In genomic region chr15:100434038-100434437, GRCh38 we compare ENCODE assay signal across 30 cellular contexts.
A peak's percentile ranks its signal among the peaks of the same experiment; 100 is the strongest.
DNase-seq lines count a peak whose midpoint lies in the region; ATAC-seq, FAIRE-seq and TF ChIP-seq lines count a peak whose summit lies in the region.
"Had no signal": no experiment of that assay in that cellular context is flagged by ENCODE, and none has a peak within 500 bp of the region (broad histone marks: within the 10 kb centered on the region; RNA-seq: fewer than 3 reads in every experiment).

No MANE protein-coding gene starts in this region.

- no peaks in the 10 kb centered on the region; a peak in 1 of 5 replicates for H3K4me1 ChIP-seq in K562 (replicated peaks in 1 of 2; ENCODE audit: control insufficient read depth in 2 of 2, insufficient read depth in 2 of 2, low read length in 2 of 2)
- peaks cover 17% of the 10 kb centered on the region for H3K4me1 ChIP-seq in psoas muscle
- H3K4me1 ChIP-seq: A549, Caco-2 had no signal

- no peak for FAIRE-seq in K562 (lab: Jason Lieb, UNC)
- FAIRE-seq: A204.1, A549, D721Med had no signal

- no peak overlapping the region for H3K4me2 ChIP-seq in K562 (ENCODE audit: insufficient read depth, low read length)
- H3K4me2 ChIP-seq: A549; BLaER1; BLaER1 treated with 17β-estradiol and CSF1 and Interleukin-3, amounts not matched to agents 10 nM and 100 nM had no signal

- H3K27ac ChIP-seq in K562 (ENCODE audit: extremely low read depth, low read depth, low read length) (no peak overlapping the region), psoas muscle (peak overlapping the region; percentile 66)
- H3K27ac ChIP-seq: 22Rv1; A549; BLaER1; BLaER1 treated with 17β-estradiol and CSF1 and Interleukin-3, amounts not matched to agents 10 nM and 100 nM; C4-2B had no signal

- no peaks in the 10 kb centered on the region for H3K36me3 ChIP-seq in K562 (ENCODE audit: control insufficient read depth, insufficient read depth, low read length)
- no peaks in the 10 kb centered on the region for H3K36me3 ChIP-seq in psoas muscle (ENCODE audit: insufficient read depth in 1 of 2, low read depth in 1 of 2)
- H3K36me3 ChIP-seq: BE2C; BLaER1; BLaER1 treated with 17β-estradiol and CSF1 and Interleukin-3, amounts not matched to agents 10 nM and 100 nM had no signal

- H3K9me3 ChIP-seq in K562 (replicated peaks; ENCODE audit: control insufficient read depth, insufficient read depth, low read depth, low read length) (no peaks in the 10 kb centered on the region), psoas muscle (no peaks in the 10 kb centered on the region)
- H3K9me3 ChIP-seq: A549; BE2C; BLaER1; BLaER1 treated with 17β-estradiol and CSF1 and Interleukin-3, amounts not matched to agents 10 nM and 100 nM; Caco-2 had no signal

- TF ChIP-seq POLR2A in K562 (conservative IDR thresholded peaks at IDR 0.05) = no peak

- no TSS peak for BruUV-seq in K562 (replicated peaks; lab: Mats Ljungman, UMichigan)

- no peaks in the 10 kb centered on the region; a peak in 1 of 5 replicates for H3K27me3 ChIP-seq in K562 (ENCODE audit: control insufficient read depth in 2 of 2, insufficient read depth in 2 of 2, low read length in 2 of 2)
- H3K27me3 ChIP-seq in psoas muscle (ENCODE audit: insufficient read depth in 3 of 3, low read length in 2 of 3) = no peaks in the 10 kb centered on the region
- H3K27me3 ChIP-seq: BE2C; BLaER1; BLaER1 treated with 17β-estradiol and CSF1 and Interleukin-3, amounts not matched to agents 10 nM and 100 nM had no signal

- ATAC-seq in K562 = no peak
- ATAC-seq in psoas muscle = peak; percentile 74 to 92 (median 82)
- ATAC-seq in HG02571 (IDR thresholded peaks at IDR 0.05; ENCODE audit: unreplicated experiment) = no peak
- ATAC-seq: CD8-positive, alpha-beta T cell had no signal

- intact Hi-C loops in K562 (cut with micrococcal nuclease) = no loop called here
- intact Hi-C loops in psoas muscle (cut with DNase I) = loop anchor here (5.0 to 10.0 kb wide), 2 partner anchors 82 to 131 kb away; no protein-coding TSS in a partner anchor

- in situ Hi-C loops in K562 (cut with MboI) = no loop called here

- POLR2A ChIA-PET in K562 (lab: Yijun Ruan, JAX) = interaction anchor here (0.6 to 1.0 kb wide), 2 partner anchors 108 to 476 kb away, joined by 3 to 4 read pairs; no protein-coding TSS in a partner anchor

- no peak overlapping the region for H3K9ac ChIP-seq in K562 (ENCODE audit: insufficient read depth in 1 of 2, low read depth in 2 of 2, low read length in 2 of 2)
- H3K9ac ChIP-seq: BLaER1; BLaER1 treated with 17β-estradiol and CSF1 and Interleukin-3, amounts not matched to agents 10 nM and 100 nM had no signal

- DNase-seq in K562 (ENCODE audit: extremely low read depth in 1 of 4, low spot score in 3 of 4) = no peak
- DNase-seq in psoas muscle = peak in 1 of 2 donors; percentile 58
- no peak for DNase-seq in activated CD8-positive, alpha-beta memory T cell treated with anti-CD3 and anti-CD28 coated beads for 24 hours
- DNase-seq: 8988T; ACHN; BE2C; C1 segment of cervical spinal cord; Caco-2; Calu3; CD4-positive, alpha-beta memory T cell; CD4-positive, alpha-beta T cell; CD4-positive, CD25-positive, alpha-beta regulatory T cell; CD8-positive, alpha-beta memory T cell; CD8-positive, alpha-beta T cell; COR-L47; DMS 273 treated with DMSO at 0.1 percent for 48 hours; DMS153; DMS53; DMS79; DMS79 treated with DMSO at 0.1 percent for 48 hours; DND-41; EL had no signal

- no peak for TF ChIP-seq CTCF in K562 (IDR thresholded peaks at IDR 0.05 in 2 of 3, conservative IDR thresholded peaks at IDR 0.05 in 1 of 3; ENCODE audit: insufficient read depth in 2 of 3, low read depth in 1 of 3, low read length in 3 of 3)
- no peak for TF ChIP-seq CTCF in psoas muscle (IDR thresholded peaks at IDR 0.05)

- TF ChIP-seq EP300 in K562 (IDR thresholded peaks at IDR 0.05; ENCODE audit: low read length) = no peak

- H4K20me1 ChIP-seq in K562 (replicated peaks; ENCODE audit: control insufficient read depth, insufficient read depth, low read length) = no peaks in the 10 kb centered on the region
- H4K20me1 ChIP-seq: BLaER1; BLaER1 treated with 17β-estradiol and CSF1 and Interleukin-3, amounts not matched to agents 10 nM and 100 nM had no signal

- 3% methylated on average over 8 of the region's 8 CpGs for WGBS in K562 (ENCODE audit: insufficient coverage, low coverage, missing lambda C conversion rate)
- WGBS in psoas muscle, 3 donors = 37 to 62% (median 38%) methylated on average over 8 of the region's 8 CpGs

- CTCF ChIA-PET in K562 (lab: Yijun Ruan, JAX; ENCODE audit: low intra/inter-chr PET ratio) = no interaction called here

- H3K4me3 ChIP-seq in K562 (no peak overlapping the region), psoas muscle (no peak overlapping the region)
- H3K4me3 ChIP-seq: A549; BLaER1; BLaER1 treated with 17β-estradiol and CSF1 and Interleukin-3, amounts not matched to agents 10 nM and 100 nM had no signal

- no peak overlapping the region for H2AFZ ChIP-seq in K562 (ENCODE audit: low read depth, low read length)

- H3K79me2 ChIP-seq in K562 (ENCODE audit: control insufficient read depth, insufficient read depth, low read length) = no peaks in the 10 kb centered on the region

- TF ChIP-seq RAD21 in K562 (CRISPR knock-in tag; conservative IDR thresholded peaks at IDR 0.05 in 1 of 2, IDR thresholded peaks at IDR 0.05 in 1 of 2) = no peak

- H3K9me1 ChIP-seq in K562 (ENCODE audit: control insufficient read depth, insufficient read depth, low read length) = no peaks in the 10 kb centered on the region

TF ChIP-seq in K562, 482 proteins besides CTCF, POLR2A, EP300 and RAD21:
- TF ChIP-seq C11orf30 (IDR thresholded peaks at IDR 0.05; ENCODE audit: low read depth) = peak; percentile 18; the same call in 1 of the 2 replicates
- TF ChIP-seq LEF1 (IDR thresholded peaks at IDR 0.05) = no peak

Comparison
In these comparisons a context has a peak if more than half of its experiments do, and no peak if none do; other contexts are left out.
1. ATAC-seq: peak in psoas muscle (4 of 4); none in K562 (single experiment) and HG02571 (single experiment).